Comparison of ENCODE assay signal across 29 cellular contexts in genomic region chr12:64184216-64184615, GRCh38.
"Had no signal": no experiment of that assay in that cellular context is flagged by ENCODE, and none has a peak within 500 bp of the region (broad histone marks: within the 10 kb centered on the region; RNA-seq: fewer than 3 reads in every experiment).

No MANE protein-coding gene starts in this region.

- H3K4me1 ChIP-seq: colonic mucosa had no signal

- H3K4me3 Mint-ChIP-seq: dendritic cell treated with granulocyte-macrophage colony-stimulating factor and Interleukin-4, amounts not matched to agents 40 ng/mL and 50 ng/mL, for 4 days; endodermal cell; natural killer cell; stimulated activated naive B cell treated with anti-CD40 and anti-IgM and Interleukin-4, amounts not matched to agents 10 μg/mL and 1 μg/mL and 100 μg/mL, for 72 hours; stimulated activated naive CD8-positive, alpha-beta T cell treated with anti-CD3 and anti-CD28 coated beads, Interleukin-15, Interleukin-2, amounts not matched to agents 100 ng/mL and 50 ng/mL, for 24 hours had no signal

- DNase-seq: colonic mucosa; effector CD8-positive, alpha-beta T cell; endodermal cell; foreskin fibroblast; gastrocnemius medialis; head of caudate nucleus; kidney; mesendoderm; midbrain; natural killer cell; occipital lobe; ovary; posterior cingulate gyrus; psoas muscle; right cardiac atrium; sigmoid colon; stimulated activated CD4-positive, alpha-beta T cell treated with anti-CD3 and anti-CD28 coated beads, Interleukin-15, amount 100 ng/mL, for 24 hours; stimulated activated CD4-positive, alpha-beta T cell treated with anti-CD3 and anti-CD28 coated beads, Interleukin-2, amount 100 ng/mL, for 48 hours; stimulated activated naive B cell treated with anti-CD40 and anti-IgM and Interleukin-4, amounts not matched to agents 10 μg/mL and 1 μg/mL and 100 μg/mL, for 72 hours; upper lobe of left lung had no signal

- H3K36me3 Mint-ChIP-seq: natural killer cell had no signal

- H3K27ac ChIP-seq: colonic mucosa, epithelial cell of prostate, gastrocnemius medialis, ovary, psoas muscle, sigmoid colon, skin epidermis, thoracic aorta, tibial nerve, upper lobe of left lung had no signal

- H3K4me3 ChIP-seq: colonic mucosa, gastrocnemius medialis, lung, ovary, psoas muscle, sigmoid colon, skin epidermis, thoracic aorta, tibial nerve, upper lobe of left lung had no signal

- ATAC-seq: esophagus mucosa; gastrocnemius medialis; left lobe of liver; natural killer cell; psoas muscle; right cardiac atrium; stimulated activated naive B cell treated with anti-CD40 and anti-IgM and Interleukin-4, amounts not matched to agents 10 μg/mL and 1 μg/mL and 100 μg/mL, for 72 hours had no signal

- H3K4me1 Mint-ChIP-seq: natural killer cell had no signal

- H3K9me3 Mint-ChIP-seq: dendritic cell treated with granulocyte-macrophage colony-stimulating factor and Interleukin-4, amounts not matched to agents 40 ng/mL and 50 ng/mL, for 4 days; natural killer cell; stimulated activated naive CD8-positive, alpha-beta T cell treated with anti-CD3 and anti-CD28 coated beads, Interleukin-15, Interleukin-2, amounts not matched to agents 100 ng/mL and 50 ng/mL, for 24 hours had no signal

- H3K27me3 Mint-ChIP-seq: stimulated activated naive B cell treated with anti-CD40 and anti-IgM and Interleukin-4, amounts not matched to agents 10 μg/mL and 1 μg/mL and 100 μg/mL, for 72 hours; stimulated activated naive CD8-positive, alpha-beta T cell treated with anti-CD3 and anti-CD28 coated beads, Interleukin-15, Interleukin-2, amounts not matched to agents 100 ng/mL and 50 ng/mL, for 24 hours had no signal

- H3K9me3 ChIP-seq: colonic mucosa, gastrocnemius medialis, ovary, psoas muscle, sigmoid colon, thoracic aorta, tibial nerve, upper lobe of left lung had no signal

- H3K36me3 ChIP-seq: colonic mucosa, gastrocnemius medialis, ovary, sigmoid colon, thoracic aorta, tibial nerve, upper lobe of left lung had no signal

- H3K27ac Mint-ChIP-seq: dendritic cell treated with granulocyte-macrophage colony-stimulating factor and Interleukin-4, amounts not matched to agents 40 ng/mL and 50 ng/mL, for 4 days; endodermal cell; natural killer cell; stimulated activated naive B cell treated with anti-CD40 and anti-IgM and Interleukin-4, amounts not matched to agents 10 μg/mL and 1 μg/mL and 100 μg/mL, for 72 hours; stimulated activated naive CD8-positive, alpha-beta T cell treated with anti-CD3 and anti-CD28 coated beads, Interleukin-15, Interleukin-2, amounts not matched to agents 100 ng/mL and 50 ng/mL, for 24 hours had no signal

- H3K27me3 ChIP-seq: colonic mucosa, gastrocnemius medialis, ovary, sigmoid colon, tibial nerve, upper lobe of left lung had no signal
